ENCODE assay signal across 1 cellular context in genomic region chrX:18620349-18620748, GRCh38.
TF ChIP-seq lines count a peak whose summit lies in the region.

No MANE protein-coding gene starts in this region.

TF ChIP-seq in HepG2, 621 proteins besides CTCF, POLR2A, EP300 and RAD21 (continued from another document):
- TF ChIP-seq, protein P1, sequence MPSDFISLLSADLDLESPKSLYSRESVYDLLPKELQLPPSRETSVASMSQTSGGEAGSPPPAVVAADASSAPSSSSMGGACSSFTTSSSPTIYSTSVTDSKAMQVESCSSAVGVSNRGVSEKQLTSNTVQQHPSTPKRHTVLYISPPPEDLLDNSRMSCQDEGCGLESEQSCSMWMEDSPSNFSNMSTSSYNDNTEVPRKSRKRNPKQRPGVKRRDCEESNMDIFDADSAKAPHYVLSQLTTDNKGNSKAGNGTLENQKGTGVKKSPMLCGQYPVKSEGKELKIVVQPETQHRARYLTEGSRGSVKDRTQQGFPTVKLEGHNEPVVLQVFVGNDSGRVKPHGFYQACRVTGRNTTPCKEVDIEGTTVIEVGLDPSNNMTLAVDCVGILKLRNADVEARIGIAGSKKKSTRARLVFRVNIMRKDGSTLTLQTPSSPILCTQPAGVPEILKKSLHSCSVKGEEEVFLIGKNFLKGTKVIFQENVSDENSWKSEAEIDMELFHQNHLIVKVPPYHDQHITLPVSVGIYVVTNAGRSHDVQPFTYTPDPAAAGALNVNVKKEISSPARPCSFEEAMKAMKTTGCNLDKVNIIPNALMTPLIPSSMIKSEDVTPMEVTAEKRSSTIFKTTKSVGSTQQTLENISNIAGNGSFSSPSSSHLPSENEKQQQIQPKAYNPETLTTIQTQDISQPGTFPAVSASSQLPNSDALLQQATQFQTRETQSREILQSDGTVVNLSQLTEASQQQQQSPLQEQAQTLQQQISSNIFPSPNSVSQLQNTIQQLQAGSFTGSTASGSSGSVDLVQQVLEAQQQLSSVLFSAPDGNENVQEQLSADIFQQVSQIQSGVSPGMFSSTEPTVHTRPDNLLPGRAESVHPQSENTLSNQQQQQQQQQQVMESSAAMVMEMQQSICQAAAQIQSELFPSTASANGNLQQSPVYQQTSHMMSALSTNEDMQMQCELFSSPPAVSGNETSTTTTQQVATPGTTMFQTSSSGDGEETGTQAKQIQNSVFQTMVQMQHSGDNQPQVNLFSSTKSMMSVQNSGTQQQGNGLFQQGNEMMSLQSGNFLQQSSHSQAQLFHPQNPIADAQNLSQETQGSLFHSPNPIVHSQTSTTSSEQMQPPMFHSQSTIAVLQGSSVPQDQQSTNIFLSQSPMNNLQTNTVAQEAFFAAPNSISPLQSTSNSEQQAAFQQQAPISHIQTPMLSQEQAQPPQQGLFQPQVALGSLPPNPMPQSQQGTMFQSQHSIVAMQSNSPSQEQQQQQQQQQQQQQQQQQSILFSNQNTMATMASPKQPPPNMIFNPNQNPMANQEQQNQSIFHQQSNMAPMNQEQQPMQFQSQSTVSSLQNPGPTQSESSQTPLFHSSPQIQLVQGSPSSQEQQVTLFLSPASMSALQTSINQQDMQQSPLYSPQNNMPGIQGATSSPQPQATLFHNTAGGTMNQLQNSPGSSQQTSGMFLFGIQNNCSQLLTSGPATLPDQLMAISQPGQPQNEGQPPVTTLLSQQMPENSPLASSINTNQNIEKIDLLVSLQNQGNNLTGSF (CRISPR knock-in tag; IDR thresholded peaks at IDR 0.05), result no peak
- TF ChIP-seq, protein P2, sequence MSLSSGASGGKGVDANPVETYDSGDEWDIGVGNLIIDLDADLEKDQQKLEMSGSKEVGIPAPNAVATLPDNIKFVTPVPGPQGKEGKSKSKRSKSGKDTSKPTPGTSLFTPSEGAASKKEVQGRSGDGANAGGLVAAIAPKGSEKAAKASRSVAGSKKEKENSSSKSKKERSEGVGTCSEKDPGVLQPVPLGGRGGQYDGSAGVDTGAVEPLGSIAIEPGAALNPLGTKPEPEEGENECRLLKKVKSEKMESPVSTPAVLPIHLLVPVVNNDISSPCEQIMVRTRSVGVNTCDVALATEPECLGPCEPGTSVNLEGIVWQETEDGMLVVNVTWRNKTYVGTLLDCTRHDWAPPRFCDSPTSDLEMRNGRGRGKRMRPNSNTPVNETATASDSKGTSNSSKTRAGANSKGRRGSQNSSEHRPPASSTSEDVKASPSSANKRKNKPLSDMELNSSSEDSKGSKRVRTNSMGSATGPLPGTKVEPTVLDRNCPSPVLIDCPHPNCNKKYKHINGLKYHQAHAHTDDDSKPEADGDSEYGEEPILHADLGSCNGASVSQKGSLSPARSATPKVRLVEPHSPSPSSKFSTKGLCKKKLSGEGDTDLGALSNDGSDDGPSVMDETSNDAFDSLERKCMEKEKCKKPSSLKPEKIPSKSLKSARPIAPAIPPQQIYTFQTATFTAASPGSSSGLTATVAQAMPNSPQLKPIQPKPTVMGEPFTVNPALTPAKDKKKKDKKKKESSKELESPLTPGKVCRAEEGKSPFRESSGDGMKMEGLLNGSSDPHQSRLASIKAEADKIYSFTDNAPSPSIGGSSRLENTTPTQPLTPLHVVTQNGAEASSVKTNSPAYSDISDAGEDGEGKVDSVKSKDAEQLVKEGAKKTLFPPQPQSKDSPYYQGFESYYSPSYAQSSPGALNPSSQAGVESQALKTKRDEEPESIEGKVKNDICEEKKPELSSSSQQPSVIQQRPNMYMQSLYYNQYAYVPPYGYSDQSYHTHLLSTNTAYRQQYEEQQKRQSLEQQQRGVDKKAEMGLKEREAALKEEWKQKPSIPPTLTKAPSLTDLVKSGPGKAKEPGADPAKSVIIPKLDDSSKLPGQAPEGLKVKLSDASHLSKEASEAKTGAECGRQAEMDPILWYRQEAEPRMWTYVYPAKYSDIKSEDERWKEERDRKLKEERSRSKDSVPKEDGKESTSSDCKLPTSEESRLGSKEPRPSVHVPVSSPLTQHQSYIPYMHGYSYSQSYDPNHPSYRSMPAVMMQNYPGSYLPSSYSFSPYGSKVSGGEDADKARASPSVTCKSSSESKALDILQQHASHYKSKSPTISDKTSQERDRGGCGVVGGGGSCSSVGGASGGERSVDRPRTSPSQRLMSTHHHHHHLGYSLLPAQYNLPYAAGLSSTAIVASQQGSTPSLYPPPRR (CRISPR knock-in tag; IDR thresholded peaks at IDR 0.05; ENCODE audit: borderline replicate concordance), result no peak
- peak; percentile 83 for TF ChIP-seq ZNF121 (CRISPR knock-in tag; IDR thresholded peaks at IDR 0.05)
